In the genomic region with DNA sequence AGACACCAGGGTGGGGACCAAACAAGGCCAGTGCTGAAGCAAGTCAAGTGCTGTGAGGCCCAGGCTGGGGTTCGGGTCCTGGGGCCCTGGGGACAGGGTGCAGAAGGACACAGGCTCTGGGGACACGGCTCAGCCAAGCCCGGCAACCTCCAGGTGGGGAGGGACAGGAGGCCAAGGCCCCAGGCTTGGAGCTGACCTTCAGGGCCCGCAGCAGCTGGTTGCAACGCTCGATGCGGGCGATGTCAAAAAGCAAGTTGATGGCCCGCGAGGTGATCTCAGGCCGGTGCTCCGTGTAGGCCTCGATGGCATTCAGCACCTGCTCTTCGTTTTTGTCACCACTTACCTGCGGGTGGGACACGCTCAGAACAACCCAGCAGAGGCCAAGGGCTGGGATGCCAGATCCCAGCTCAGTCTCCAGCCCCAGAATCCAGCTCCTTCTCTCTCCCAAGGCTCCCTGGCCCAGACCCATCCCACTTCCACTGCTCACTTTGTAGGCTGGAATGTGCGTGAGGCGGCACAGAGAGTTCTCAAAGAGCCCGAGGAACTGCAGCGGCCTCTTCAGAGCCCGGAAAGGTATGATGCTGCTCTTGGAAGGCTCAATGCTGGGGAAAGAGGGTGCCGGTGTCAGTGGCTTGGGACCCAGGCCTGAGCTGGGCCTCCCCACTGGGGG, we compare ENCODE assay signal across 16 cellular contexts. TPM values are rescaled to one million over a fixed set of nuclear protein-coding genes. Genes with fewer than 3 reads are reported as not detected.
DNase-seq lines count a peak whose midpoint lies in the region; ATAC-seq and TF ChIP-seq lines count a peak whose summit lies in the region.
"Had no signal": no experiment of that assay in that cellular context is flagged by ENCODE, and none has a peak within 500 bp of the region (broad histone marks: within the 10 kb centered on the region; RNA-seq: fewer than 3 reads in every experiment).

No MANE protein-coding gene starts in this region.

- H3K9me3 ChIP-seq in neuronal stem cell (replicated peaks in 1 of 2; ENCODE audit: control insufficient read depth in 2 of 2, insufficient read depth in 1 of 2, low read depth in 1 of 2, low read length in 2 of 2): no peaks in the 10 kb centered on the region

- no peak overlapping the region for H2AFZ ChIP-seq in neuronal stem cell (ENCODE audit: low read length)
- H2AFZ ChIP-seq: GM23338 had no signal

- intact Hi-C loops in sciatic nerve (cut with DNase I): loop anchor here (5.0 kb wide), 1 partner anchor 1284 kb away; no protein-coding TSS in a partner anchor
- intact Hi-C loops in activated CD4-positive, alpha-beta T cell treated with anti-CD3 and anti-CD28 coated beads for 36 hours (cut with DNase I, micrococcal nuclease): no loop called here

- peaks cover 17 to 40% of the 10 kb centered on the region in 2 donors for H3K36me3 ChIP-seq in neuronal stem cell (replicated peaks in 1 of 2; ENCODE audit: control insufficient read depth in 2 of 2, insufficient read depth in 2 of 2, low read length in 2 of 2)

- H3K27me3 ChIP-seq in neuronal stem cell (ENCODE audit: control insufficient read depth in 3 of 3, insufficient read depth in 3 of 3, low read depth in 1 of 3, low read length in 3 of 3): no peaks in the 10 kb centered on the region

- no peaks in the 10 kb centered on the region for H3K4me1 ChIP-seq in neuronal stem cell (ENCODE audit: control insufficient read depth in 2 of 2, insufficient read depth in 1 of 2, low read depth in 1 of 2, low read length in 2 of 2)

- H2BK5ac ChIP-seq in neuronal stem cell (ENCODE audit: low read length): peak overlapping the region; percentile 35

- WGBS in neuronal stem cell (ENCODE audit: extremely low coverage in 2 of 2, insufficient read length in 2 of 2, insufficient replicate concordance in 1 of 2), 2 donors: no CpG with 5 or more reads among the region's 22 CpGs

- H2BK12ac ChIP-seq in neuronal stem cell (ENCODE audit: low read length): no peak overlapping the region

- CTCF ChIA-PET in RWPE1 (lab: Yijun Ruan, JAX): interaction anchor here (0.5 kb wide), 1 partner anchor 49 kb away, joined by 5 read pairs; the partner anchor contains the start of gene PKN3
- CTCF ChIA-PET in activated CD4-positive, alpha-beta T cell treated with anti-CD3 and anti-CD28 coated beads for 36 hours (lab: Charles Lee): interaction anchor here (0.6 kb wide), 1 partner anchor 634 kb away, joined by 3 read pairs; no protein-coding TSS in a partner anchor

- H3K9ac ChIP-seq in neuronal stem cell (ENCODE audit: low read depth, low read length, poor library complexity): no peak overlapping the region

- H2AK5ac ChIP-seq in neuronal stem cell (ENCODE audit: low read depth, low read length): no peak overlapping the region

- H3K4me1 Mint-ChIP-seq in activated CD4-positive, alpha-beta T cell treated with anti-CD3 and anti-CD28 coated beads for 36 hours: no peaks in the 10 kb centered on the region
- H3K4me1 Mint-ChIP-seq: GM23338, H9 had no signal

- no peak overlapping the region for H2BK120ac ChIP-seq in neuronal stem cell (ENCODE audit: low read depth, low read length)

- TF ChIP-seq CTCF in RWPE1 (conservative IDR thresholded peaks at IDR 0.05; ENCODE audit: low read depth): no peak

- H3K9me3 Mint-ChIP-seq in activated CD4-positive, alpha-beta T cell treated with anti-CD3 and anti-CD28 coated beads for 36 hours (ENCODE audit: low read depth): no peaks in the 10 kb centered on the region
- H3K9me3 Mint-ChIP-seq: CD4-positive, alpha-beta memory T cell; GM23338; H9; HFFc6 had no signal

- no peak overlapping the region for H3K4me2 ChIP-seq in neuronal stem cell (ENCODE audit: insufficient read depth, low read length, poor library complexity, severe bottlenecking)
- H3K4me2 ChIP-seq: GM23338 had no signal

- POLR2A ChIA-PET in RWPE1 (lab: Yijun Ruan, JAX; ENCODE audit: low non-redundant PET): no interaction called here
- POLR2A ChIA-PET in activated CD4-positive, alpha-beta T cell treated with anti-CD3 and anti-CD28 coated beads for 36 hours (lab: Charles Lee): no interaction called here

- H3K36me3 Mint-ChIP-seq in activated CD4-positive, alpha-beta T cell treated with anti-CD3 and anti-CD28 coated beads for 36 hours (ENCODE audit: low read depth): no peaks in the 10 kb centered on the region

- DNase-seq in RWPE1 (ENCODE audit: low spot score) (no peak), neuronal stem cell (ENCODE audit: low spot score) (no peak), sciatic nerve (ENCODE audit: low spot score) (no peak)
- DNase-seq in effector CD8-positive, alpha-beta T cell (lab: John Stamatoyannopoulos, UW): no peak
- DNase-seq in activated CD4-positive, alpha-beta T cell treated with anti-CD3 and anti-CD28 coated beads for 36 hours: no peak
- DNase-seq: C1 segment of cervical spinal cord; Calu3; CD4-positive, alpha-beta memory T cell; COR-L47; DMS53; DMS79 treated with DMSO at 0.1 percent for 48 hours; GF-D8; H9; HFFc6 had no signal

- H4K8ac ChIP-seq in neuronal stem cell (ENCODE audit: low read depth, low read length): no peak overlapping the region

- H3K4ac ChIP-seq in neuronal stem cell (ENCODE audit: low read length): no peak overlapping the region

- H3K79me1 ChIP-seq in neuronal stem cell (ENCODE audit: low read depth, low read length): no peaks in the 10 kb centered on the region

- no peak overlapping the region for H3K18ac ChIP-seq in neuronal stem cell (ENCODE audit: low read length)

- H4K91ac ChIP-seq in neuronal stem cell (ENCODE audit: low read depth, low read length, poor library complexity): no peak overlapping the region

- no peak overlapping the region for H3K4me3 Mint-ChIP-seq in activated CD4-positive, alpha-beta T cell treated with anti-CD3 and anti-CD28 coated beads for 36 hours
- H3K4me3 Mint-ChIP-seq: CD4-positive, alpha-beta memory T cell; GM23338; H9; HFFc6 had no signal

- H3K27ac Mint-ChIP-seq in activated CD4-positive, alpha-beta T cell treated with anti-CD3 and anti-CD28 coated beads for 36 hours: no peak overlapping the region
- H3K27ac Mint-ChIP-seq: GM23338, HFFc6 had no signal

- no peaks in the 10 kb centered on the region for H3K27me3 Mint-ChIP-seq in activated CD4-positive, alpha-beta T cell treated with anti-CD3 and anti-CD28 coated beads for 36 hours
- H3K27me3 Mint-ChIP-seq: CD4-positive, alpha-beta memory T cell had no signal

- H3K14ac ChIP-seq in neuronal stem cell (ENCODE audit: low read length): no peak overlapping the region

- H3K27ac ChIP-seq in RWPE1 (peak overlapping the region; percentile 8), neuronal stem cell (replicated peaks; ENCODE audit: low read length) (no peak overlapping the region)

- no peak overlapping the region for H3K4me3 ChIP-seq in neuronal stem cell (ENCODE audit: low read length in 2 of 2)
- H3K4me3 ChIP-seq: GM23338 had no signal

- no peak overlapping the region for H2BK15ac ChIP-seq in neuronal stem cell (ENCODE audit: low read length)

- no peak overlapping the region for H3K23ac ChIP-seq in neuronal stem cell (ENCODE audit: low read depth, low read length, poor library complexity)

- ATAC-seq in sciatic nerve (peak; percentile 18), HG03457 (IDR thresholded peaks at IDR 0.05; ENCODE audit: unreplicated experiment) (no peak)
- no peak for ATAC-seq in activated CD4-positive, alpha-beta T cell treated with anti-CD3 and anti-CD28 coated beads for 36 hours
- ATAC-seq: GM23338 had no signal

RNA-seq across cellular contexts. Expression of gene ZER1, which starts 20.7 kb away (rescaled TPM):
- polyA plus RNA-seq in neuronal stem cell (2013, experiment 1 of 2): 19.6 TPM
- 19.4 TPM for polyA plus RNA-seq in neuronal stem cell (2013, experiment 2 of 2)
- total RNA-seq in sciatic nerve: 40.6 TPM
- 10 to 100 TPM; 17.1 to 19.3 TPM for total RNA-seq in activated CD4-positive, alpha-beta T cell treated with anti-CD3 and anti-CD28 coated beads for 36 hours

RNA-seq across cellular contexts. Expression of gene ZDHHC12, which starts 27.1 kb away (rescaled TPM):
- 27.7 TPM for polyA plus RNA-seq in neuronal stem cell (2013, experiment 1 of 2)
- 27.9 TPM for polyA plus RNA-seq in neuronal stem cell (2013, experiment 2 of 2)
- 7.4 TPM for total RNA-seq in sciatic nerve
- 10 to 100 TPM; 45.3 to 49.5 TPM for total RNA-seq in activated CD4-positive, alpha-beta T cell treated with anti-CD3 and anti-CD28 coated beads for 36 hours

RNA-seq across cellular contexts. Expression of gene TBC1D13, which starts 36.0 kb away (rescaled TPM):
- polyA plus RNA-seq in neuronal stem cell (2013, experiment 1 of 2): 14.4 TPM
- 14.4 TPM for polyA plus RNA-seq in neuronal stem cell (2013, experiment 2 of 2)
- total RNA-seq in sciatic nerve: 23.2 TPM
- 10 to 100 TPM; 10.5 to 14.0 TPM for total RNA-seq in activated CD4-positive, alpha-beta T cell treated with anti-CD3 and anti-CD28 coated beads for 36 hours

RNA-seq across cellular contexts. Expression of gene PKN3, which starts 48.8 kb away (rescaled TPM):
- 10.5 TPM for polyA plus RNA-seq in neuronal stem cell (2013, experiment 1 of 2)
- 10.2 TPM for polyA plus RNA-seq in neuronal stem cell (2013, experiment 2 of 2)
- 9.9 TPM for total RNA-seq in sciatic nerve
- total RNA-seq in activated CD4-positive, alpha-beta T cell treated with anti-CD3 and anti-CD28 coated beads for 36 hours: 10 to 100 TPM; 14.6 to 14.9 TPM
